ENCODE assay signal across 30 cellular contexts in genomic region chr4:153668647-153669046, GRCh38.
"Had no signal": no experiment of that assay in that cellular context is flagged by ENCODE, and none has a peak within 500 bp of the region (broad histone marks: within the 10 kb centered on the region; RNA-seq: fewer than 3 reads in every experiment).

No MANE protein-coding gene starts in this region.

- H3K4me1 Mint-ChIP-seq: activated CD4-positive, alpha-beta memory T cell treated with anti-CD3 and anti-CD28 coated beads, Interleukin-2, amount 10 ng/mL, durations not matched to agents 7 days and 5 days; activated CD4-positive, alpha-beta T cell treated with anti-CD3 and anti-CD28 coated beads, Interleukin-2, amount 10 ng/mL, durations not matched to agents 7 days and 5 days; activated CD8-positive, alpha-beta memory T cell treated with anti-CD3 and anti-CD28 coated beads, Interleukin-2, amount 10 ng/mL, durations not matched to agents 7 days and 5 days; activated naive CD4-positive, alpha-beta T cell treated with anti-CD3 and anti-CD28 coated beads, Interleukin-2, amount 10 ng/mL, durations not matched to agents 7 days and 5 days; central memory CD8-positive, alpha-beta T cell; WTC11 had no signal

- H3K4me1 ChIP-seq: colonic mucosa, Peyer's patch had no signal

- H3K9ac ChIP-seq: KMS-11 had no signal

- H3K27ac ChIP-seq: cardiac muscle cell, colonic mucosa, KMS-11, Peyer's patch, RWPE1 had no signal

- H3K27ac Mint-ChIP-seq: activated CD4-positive, alpha-beta memory T cell treated with anti-CD3 and anti-CD28 coated beads, Interleukin-2, amount 10 ng/mL, durations not matched to agents 7 days and 5 days; activated CD4-positive, alpha-beta T cell treated with anti-CD3 and anti-CD28 coated beads for 36 hours; activated CD4-positive, alpha-beta T cell treated with anti-CD3 and anti-CD28 coated beads, Interleukin-2, amount 10 ng/mL, durations not matched to agents 7 days and 5 days; activated CD8-positive, alpha-beta memory T cell treated with anti-CD3 and anti-CD28 coated beads, Interleukin-2, amount 10 ng/mL, durations not matched to agents 7 days and 5 days; activated naive CD4-positive, alpha-beta T cell treated with anti-CD3 and anti-CD28 coated beads, Interleukin-2, amount 10 ng/mL, durations not matched to agents 7 days and 5 days; activated naive CD8-positive, alpha-beta T cell; T-helper 1 cell treated with Interleukin-12 subunit alpha and Interleukin-12 subunit beta and Interleukin-4 antibody, amounts not matched to agents 30 μg/mL and 1 μg/mL, for 36 hours; T-helper 2 cell treated with Interferon-gamma antibody and Interleukin-4, amounts not matched to agents 5 μg/mL and 100 μg/mL, for 36 hours; WTC11 had no signal

- H3K4me3 ChIP-seq: cardiac muscle cell, colonic mucosa, Peyer's patch had no signal

- H3K9me3 Mint-ChIP-seq: activated CD4-positive, alpha-beta memory T cell treated with anti-CD3 and anti-CD28 coated beads, Interleukin-2, amount 10 ng/mL, durations not matched to agents 7 days and 5 days; central memory CD8-positive, alpha-beta T cell; T-helper 2 cell treated with Interferon-gamma antibody and Interleukin-4, amounts not matched to agents 5 μg/mL and 100 μg/mL, for 36 hours had no signal

- H3K36me3 Mint-ChIP-seq: activated CD8-positive, alpha-beta memory T cell treated with anti-CD3 and anti-CD28 coated beads, Interleukin-2, amount 10 ng/mL, durations not matched to agents 7 days and 5 days; activated naive CD4-positive, alpha-beta T cell treated with anti-CD3 and anti-CD28 coated beads, Interleukin-2, amount 10 ng/mL, durations not matched to agents 7 days and 5 days; activated naive CD8-positive, alpha-beta T cell had no signal

- DNase-seq: activated CD4-positive, alpha-beta memory T cell treated with anti-CD3 and anti-CD28 coated beads, Interleukin-2, amount 10 ng/mL, durations not matched to agents 7 days and 5 days; activated CD4-positive, alpha-beta T cell treated with anti-CD3 and anti-CD28 coated beads for 36 hours; activated CD4-positive, alpha-beta T cell treated with anti-CD3 and anti-CD28 coated beads, Interleukin-2, amount 10 ng/mL, durations not matched to agents 7 days and 5 days; activated CD8-positive, alpha-beta memory T cell treated with anti-CD3 and anti-CD28 coated beads for 24 hours; activated CD8-positive, alpha-beta memory T cell treated with anti-CD3 and anti-CD28 coated beads, Interleukin-2, amount 10 ng/mL, durations not matched to agents 7 days and 5 days; activated CD8-positive, alpha-beta memory T cell treated with anti-CD3 and anti-CD28 coated beads, Interleukin-2, amount 50 U/mL, for 48 hours; activated effector memory CD4-positive, alpha-beta T cell treated with Interleukin-2 at 50 U/mL for 16 hours; activated naive CD4-positive, alpha-beta T cell treated with anti-CD3 and anti-CD28 coated beads, Interleukin-2, amount 10 ng/mL, durations not matched to agents 7 days and 5 days; activated T-cell treated with anti-CD3 and anti-CD28 coated beads, Interleukin-2, amount 50 U/mL, for 48 hours; colonic mucosa; NCI-H1105; NCI-H1417 treated with DMSO at 0.1 percent for 48 hours; NCI-H187 treated with DMSO at 0.1 percent for 48 hours; NCI-H2081; NCI-H345; NCI-H524 treated with DMSO at 0.1 percent for 48 hours; NK-92 treated with Interleukin-12 subunit alpha and Interleukin-12 subunit beta, amount 100 ng/mL, for 24 hours; PC-3; Peyer's patch; SIG-M5 had no signal

- H3K27me3 ChIP-seq: cardiac muscle cell, colonic mucosa, Peyer's patch had no signal

- H3K4me3 Mint-ChIP-seq: activated CD4-positive, alpha-beta memory T cell treated with anti-CD3 and anti-CD28 coated beads, Interleukin-2, amount 10 ng/mL, durations not matched to agents 7 days and 5 days; activated CD4-positive, alpha-beta T cell treated with anti-CD3 and anti-CD28 coated beads for 36 hours; activated CD4-positive, alpha-beta T cell treated with anti-CD3 and anti-CD28 coated beads, Interleukin-2, amount 10 ng/mL, durations not matched to agents 7 days and 5 days; activated CD8-positive, alpha-beta memory T cell treated with anti-CD3 and anti-CD28 coated beads, Interleukin-2, amount 10 ng/mL, durations not matched to agents 7 days and 5 days; activated naive CD4-positive, alpha-beta T cell treated with anti-CD3 and anti-CD28 coated beads, Interleukin-2, amount 10 ng/mL, durations not matched to agents 7 days and 5 days; activated naive CD8-positive, alpha-beta T cell; central memory CD8-positive, alpha-beta T cell; T-helper 1 cell treated with Interleukin-12 subunit alpha and Interleukin-12 subunit beta and Interleukin-4 antibody, amounts not matched to agents 30 μg/mL and 1 μg/mL, for 36 hours; T-helper 2 cell treated with Interferon-gamma antibody and Interleukin-4, amounts not matched to agents 5 μg/mL and 100 μg/mL, for 36 hours; WTC11 had no signal

- H3K36me3 ChIP-seq: cardiac muscle cell, colonic mucosa, Peyer's patch had no signal

- ATAC-seq: activated CD4-positive, alpha-beta T cell treated with anti-CD3 and anti-CD28 coated beads for 36 hours; activated CD4-positive, CD25-positive, alpha-beta regulatory T cell treated with anti-CD3 and anti-CD28 coated beads, Interleukin-2, amount 50 U/mL, for 24 hours; activated CD8-positive, alpha-beta memory T cell treated with anti-CD3 and anti-CD28 coated beads, Interleukin-2, amount 10 ng/mL, durations not matched to agents 7 days and 5 days; PC-3; Right ventricle myocardium inferior; WTC11 had no signal

- H3K4me2 ChIP-seq: KMS-11 had no signal
